Comparison of ENCODE assay signal across 1 cellular context in genomic region chr2:155256803-155257202, GRCh38.
TF ChIP-seq lines count a peak whose summit lies in the region.

No MANE protein-coding gene starts in this region.

TF ChIP-seq in HepG2, 621 proteins besides CTCF, POLR2A, EP300 and RAD21 (continued from another document):
- TF ChIP-seq HBP1 (CRISPR knock-in tag; IDR thresholded peaks at IDR 0.05; ENCODE audit: low read depth) (no peak), CBX2 (IDR thresholded peaks at IDR 0.05; ENCODE audit: low read depth, low read length) (no peak), CBX2 (CRISPR knock-in tag; IDR thresholded peaks at IDR 0.05; ENCODE audit: low read depth) (no peak), ZNF550 (CRISPR knock-in tag; IDR thresholded peaks at IDR 0.05; ENCODE audit: borderline replicate concordance) (no peak), ZNF30 (CRISPR knock-in tag; IDR thresholded peaks at IDR 0.05) (no peak), ZNF331 (CRISPR knock-in tag; IDR thresholded peaks at IDR 0.05) (peak; percentile 86), ZMYM3 (CRISPR knock-in tag; IDR thresholded peaks at IDR 0.05) (no peak), NCOR1 (IDR thresholded peaks at IDR 0.05; ENCODE audit: borderline replicate concordance, low read length) (no peak), ZMYM4 (CRISPR knock-in tag; IDR thresholded peaks at IDR 0.05) (peak; percentile 74), HOXA3 (CRISPR knock-in tag; IDR thresholded peaks at IDR 0.05) (peak; percentile 43), PATZ1 (CRISPR knock-in tag; IDR thresholded peaks at IDR 0.05) (no peak), REXO4 (CRISPR knock-in tag; IDR thresholded peaks at IDR 0.05; ENCODE audit: borderline replicate concordance) (no peak), ZNF501 (CRISPR knock-in tag; IDR thresholded peaks at IDR 0.05) (no peak), ZNF562 (CRISPR knock-in tag; IDR thresholded peaks at IDR 0.05; ENCODE audit: borderline replicate concordance) (no peak), PAX8 (CRISPR knock-in tag; IDR thresholded peaks at IDR 0.05; ENCODE audit: borderline replicate concordance) (no peak), YY1 (IDR thresholded peaks at IDR 0.05; ENCODE audit: insufficient read depth, insufficient replicate concordance, low read depth, low read length) (no peak), ZNF574 (CRISPR knock-in tag; IDR thresholded peaks at IDR 0.05) (0 out of 2 replicates have a peak, but pooled peaks have one; percentile 32), ZNF382 (CRISPR knock-in tag; IDR thresholded peaks at IDR 0.05; ENCODE audit: borderline replicate concordance) (no peak), SOX13 (IDR thresholded peaks at IDR 0.05) (no peak), SOX13 (CRISPR knock-in tag; conservative IDR thresholded peaks at IDR 0.05 in 1 of 2, IDR thresholded peaks at IDR 0.05 in 1 of 2) (peak in 1 of 2 experiments; percentile 60; a peak in 2 of 4 replicates), ZNF3 (CRISPR knock-in tag; IDR thresholded peaks at IDR 0.05) (no peak), MAFF (IDR thresholded peaks at IDR 0.05; ENCODE audit: low read depth, low read length) (no peak), CEBPB (IDR thresholded peaks at IDR 0.05; ENCODE audit: borderline replicate concordance, low read depth, low read length) (no peak), NCOA5 (CRISPR knock-in tag; IDR thresholded peaks at IDR 0.05) (no peak), TSC22D2 (CRISPR knock-in tag; IDR thresholded peaks at IDR 0.05; ENCODE audit: borderline replicate concordance) (no peak), ZNF746 (CRISPR knock-in tag; IDR thresholded peaks at IDR 0.05) (no peak), BHLHE40 (IDR thresholded peaks at IDR 0.05; ENCODE audit: low read length) (peak; percentile 65), PTBP1 (IDR thresholded peaks at IDR 0.05; ENCODE audit: low read depth, low read length, poor library complexity, severe bottlenecking) (no peak), NFYB (CRISPR knock-in tag; IDR thresholded peaks at IDR 0.05) (no peak), ZBTB7A (CRISPR knock-in tag; IDR thresholded peaks at IDR 0.05) (no peak), ZKSCAN5 (CRISPR knock-in tag; IDR thresholded peaks at IDR 0.05) (no peak), ZNF160 (CRISPR knock-in tag; IDR thresholded peaks at IDR 0.05) (no peak)
- TF ChIP-seq, protein P1, sequence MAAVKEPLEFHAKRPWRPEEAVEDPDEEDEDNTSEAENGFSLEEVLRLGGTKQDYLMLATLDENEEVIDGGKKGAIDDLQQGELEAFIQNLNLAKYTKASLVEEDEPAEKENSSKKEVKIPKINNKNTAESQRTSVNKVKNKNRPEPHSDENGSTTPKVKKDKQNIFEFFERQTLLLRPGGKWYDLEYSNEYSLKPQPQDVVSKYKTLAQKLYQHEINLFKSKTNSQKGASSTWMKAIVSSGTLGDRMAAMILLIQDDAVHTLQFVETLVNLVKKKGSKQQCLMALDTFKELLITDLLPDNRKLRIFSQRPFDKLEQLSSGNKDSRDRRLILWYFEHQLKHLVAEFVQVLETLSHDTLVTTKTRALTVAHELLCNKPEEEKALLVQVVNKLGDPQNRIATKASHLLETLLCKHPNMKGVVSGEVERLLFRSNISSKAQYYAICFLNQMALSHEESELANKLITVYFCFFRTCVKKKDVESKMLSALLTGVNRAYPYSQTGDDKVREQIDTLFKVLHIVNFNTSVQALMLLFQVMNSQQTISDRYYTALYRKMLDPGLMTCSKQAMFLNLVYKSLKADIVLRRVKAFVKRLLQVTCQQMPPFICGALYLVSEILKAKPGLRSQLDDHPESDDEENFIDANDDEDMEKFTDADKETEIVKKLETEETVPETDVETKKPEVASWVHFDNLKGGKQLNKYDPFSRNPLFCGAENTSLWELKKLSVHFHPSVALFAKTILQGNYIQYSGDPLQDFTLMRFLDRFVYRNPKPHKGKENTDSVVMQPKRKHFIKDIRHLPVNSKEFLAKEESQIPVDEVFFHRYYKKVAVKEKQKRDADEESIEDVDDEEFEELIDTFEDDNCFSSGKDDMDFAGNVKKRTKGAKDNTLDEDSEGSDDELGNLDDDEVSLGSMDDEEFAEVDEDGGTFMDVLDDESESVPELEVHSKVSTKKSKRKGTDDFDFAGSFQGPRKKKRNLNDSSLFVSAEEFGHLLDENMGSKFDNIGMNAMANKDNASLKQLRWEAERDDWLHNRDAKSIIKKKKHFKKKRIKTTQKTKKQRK (IDR thresholded peaks at IDR 0.05; ENCODE audit: low read length) = no peak
- TF ChIP-seq, protein P2, sequence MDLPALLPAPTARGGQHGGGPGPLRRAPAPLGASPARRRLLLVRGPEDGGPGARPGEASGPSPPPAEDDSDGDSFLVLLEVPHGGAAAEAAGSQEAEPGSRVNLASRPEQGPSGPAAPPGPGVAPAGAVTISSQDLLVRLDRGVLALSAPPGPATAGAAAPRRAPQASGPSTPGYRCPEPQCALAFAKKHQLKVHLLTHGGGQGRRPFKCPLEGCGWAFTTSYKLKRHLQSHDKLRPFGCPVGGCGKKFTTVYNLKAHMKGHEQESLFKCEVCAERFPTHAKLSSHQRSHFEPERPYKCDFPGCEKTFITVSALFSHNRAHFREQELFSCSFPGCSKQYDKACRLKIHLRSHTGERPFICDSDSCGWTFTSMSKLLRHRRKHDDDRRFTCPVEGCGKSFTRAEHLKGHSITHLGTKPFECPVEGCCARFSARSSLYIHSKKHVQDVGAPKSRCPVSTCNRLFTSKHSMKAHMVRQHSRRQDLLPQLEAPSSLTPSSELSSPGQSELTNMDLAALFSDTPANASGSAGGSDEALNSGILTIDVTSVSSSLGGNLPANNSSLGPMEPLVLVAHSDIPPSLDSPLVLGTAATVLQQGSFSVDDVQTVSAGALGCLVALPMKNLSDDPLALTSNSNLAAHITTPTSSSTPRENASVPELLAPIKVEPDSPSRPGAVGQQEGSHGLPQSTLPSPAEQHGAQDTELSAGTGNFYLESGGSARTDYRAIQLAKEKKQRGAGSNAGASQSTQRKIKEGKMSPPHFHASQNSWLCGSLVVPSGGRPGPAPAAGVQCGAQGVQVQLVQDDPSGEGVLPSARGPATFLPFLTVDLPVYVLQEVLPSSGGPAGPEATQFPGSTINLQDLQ (CRISPR knock-in tag; IDR thresholded peaks at IDR 0.05) = no peak
TF ChIP-seq in HepG2: peak in this region for 16.
